ENCODE assay signal across 8 cellular contexts in genomic region chr6:149271348-149272340, GRCh38. TPM values are rescaled to one million over a fixed set of nuclear protein-coding genes. Genes with fewer than 3 reads are reported as not detected.
A peak's percentile ranks its signal among the peaks of the same experiment; 100 is the strongest.
DNase-seq lines count a peak whose midpoint lies in the region; ATAC-seq and TF ChIP-seq lines count a peak whose summit lies in the region.

No MANE protein-coding gene starts in this region.

- H3K27ac Mint-ChIP-seq in activated naive CD8-positive, alpha-beta T cell treated with anti-CD3 and anti-CD28 coated beads for 36 hours = peak overlapping the region; percentile 97

- H3K4me3 ChIP-seq in GM06990 (replicated peaks; ENCODE audit: low read depth, low read length) (no peak overlapping the region), OCI-LY3 (ENCODE audit: low read length) (peak overlapping the region; percentile 35), gastrocnemius medialis (no peak overlapping the region)

- H3K9me3 ChIP-seq in OCI-LY3 (ENCODE audit: insufficient read depth, low read length) = 0 out of 2 replicates have a peak, but pooled peaks cover 4% of the 10 kb centered on the region
- H3K9me3 ChIP-seq in gastrocnemius medialis = no peaks in the 10 kb centered on the region

- H2AFZ ChIP-seq in OCI-LY3 (ENCODE audit: low read depth, low read length) = peak overlapping the region; percentile 83

- H3K4me1 ChIP-seq in OCI-LY3 (ENCODE audit: low read length) = peaks cover 56% of the 10 kb centered on the region
- H3K4me1 ChIP-seq in gastrocnemius medialis = no peaks in the 10 kb centered on the region

- H3K9ac ChIP-seq in OCI-LY3 (ENCODE audit: low read length) = peak overlapping the region; percentile 45; the same call in 1 of the 2 replicates

- in situ Hi-C loops in gastrocnemius medialis (cut with MboI; ENCODE audit: low sequenced_read_pairs in 4 of 4) = no loop called here

- no peak for TF ChIP-seq POLR2A in gastrocnemius medialis (IDR thresholded peaks at IDR 0.05)

- H3K27me3 Mint-ChIP-seq in activated naive CD8-positive, alpha-beta T cell treated with anti-CD3 and anti-CD28 coated beads for 36 hours = no peaks in the 10 kb centered on the region

- peak overlapping the region; percentile 61 for H3K4me3 Mint-ChIP-seq in activated naive CD8-positive, alpha-beta T cell treated with anti-CD3 and anti-CD28 coated beads for 36 hours

- H3K27me3 ChIP-seq in GM06990 (replicated peaks; ENCODE audit: control insufficient read depth, insufficient read depth, low read length) (no peaks in the 10 kb centered on the region), OCI-LY3 (ENCODE audit: low read depth, low read length) (no peaks in the 10 kb centered on the region), gastrocnemius medialis (no peaks in the 10 kb centered on the region)

- H3K36me3 ChIP-seq in GM06990 (ENCODE audit: control insufficient read depth, insufficient read depth, low read length) (no peaks in the 10 kb centered on the region), OCI-LY3 (replicated peaks; ENCODE audit: low read depth, low read length) (peaks cover 6% of the 10 kb centered on the region), gastrocnemius medialis (no peaks in the 10 kb centered on the region)

- H4K20me1 ChIP-seq in OCI-LY3 (ENCODE audit: insufficient read depth, low read length) = no peaks in the 10 kb centered on the region

- H3K79me2 ChIP-seq in OCI-LY3 (ENCODE audit: low read length) = no peaks in the 10 kb centered on the region

- ATAC-seq in GM21737 (IDR thresholded peaks at IDR 0.05; ENCODE audit: unreplicated experiment) = peak; percentile 58
- no peak for ATAC-seq in gastrocnemius medialis

- TF ChIP-seq CTCF in GM06990 (IDR thresholded peaks at IDR 0.05; ENCODE audit: insufficient read depth, low read length, poor library complexity, severe bottlenecking) = no peak
- TF ChIP-seq CTCF in OCI-LY3 (IDR thresholded peaks at IDR 0.05; ENCODE audit: low read depth, low read length) = no peak
- TF ChIP-seq CTCF in gastrocnemius medialis (IDR thresholded peaks at IDR 0.05 in 4 of 5, conservative IDR thresholded peaks at IDR 0.05 in 1 of 5) = no peak

- peak; percentile 72 for DNase-seq in GM06990 (ENCODE audit: extremely low read depth, insufficient read length)
- DNase-seq in activated naive CD8-positive, alpha-beta T cell treated with anti-CD3 and anti-CD28 coated beads for 36 hours = peak; percentile 63
- DNase-seq in stimulated activated CD4-positive, alpha-beta T cell treated with anti-CD3 and anti-CD28 coated beads, Interleukin-2, amount 100 ng/mL, for 48 hours = peak; percentile 44 to 61
- no peak for DNase-seq in gastrocnemius medialis
- DNase-seq in RPMI8226 = no peak
- DNase-seq in NCI-H1694 treated with DMSO at 0.1 percent for 48 hours (lab: John Stamatoyannopoulos, UW) = no peak

- H3K27ac ChIP-seq in OCI-LY3 (ENCODE audit: low read length) = peak overlapping the region; percentile 79
- no peak overlapping the region for H3K27ac ChIP-seq in gastrocnemius medialis

- H3K9me3 Mint-ChIP-seq in activated naive CD8-positive, alpha-beta T cell treated with anti-CD3 and anti-CD28 coated beads for 36 hours = peaks cover 9% of the 10 kb centered on the region

- peaks cover 13% of the 10 kb centered on the region for H3K36me3 Mint-ChIP-seq in activated naive CD8-positive, alpha-beta T cell treated with anti-CD3 and anti-CD28 coated beads for 36 hours

- peaks cover 45% of the 10 kb centered on the region for H3K4me1 Mint-ChIP-seq in activated naive CD8-positive, alpha-beta T cell treated with anti-CD3 and anti-CD28 coated beads for 36 hours

- H3K4me2 ChIP-seq in OCI-LY3 (ENCODE audit: low read length) = peak overlapping the region; percentile 49

- intact Hi-C loops in gastrocnemius medialis (cut with DNase I; ENCODE audit: low total_unique reads) = no loop called here

RNA-seq across cellular contexts. Expression of gene TAB2, which starts 45.9 kb away (rescaled TPM):
- 10 to 100 TPM; 55.5 to 56.1 TPM for total RNA-seq in activated naive CD8-positive, alpha-beta T cell treated with anti-CD3 and anti-CD28 coated beads for 36 hours
- 10 to 100 TPM; 63.7 to 73.5 (median 69.2) TPM for total RNA-seq in gastrocnemius medialis

Comparison
In these comparisons a context has a peak if more than half of its experiments do, and no peak if none do; other contexts are left out.
1. DNase-seq: peak in GM06990 (single experiment), activated naive CD8-positive, alpha-beta T cell treated with anti-CD3 and anti-CD28 coated beads for 36 hours (single experiment) and stimulated activated CD4-positive, alpha-beta T cell treated with anti-CD3 and anti-CD28 coated beads, Interleukin-2, amount 100 ng/mL, for 48 hours (2 of 2); none in gastrocnemius medialis (0 of 2), RPMI8226 (single experiment) and NCI-H1694 treated with DMSO at 0.1 percent for 48 hours (single experiment).